In the genomic region with DNA sequence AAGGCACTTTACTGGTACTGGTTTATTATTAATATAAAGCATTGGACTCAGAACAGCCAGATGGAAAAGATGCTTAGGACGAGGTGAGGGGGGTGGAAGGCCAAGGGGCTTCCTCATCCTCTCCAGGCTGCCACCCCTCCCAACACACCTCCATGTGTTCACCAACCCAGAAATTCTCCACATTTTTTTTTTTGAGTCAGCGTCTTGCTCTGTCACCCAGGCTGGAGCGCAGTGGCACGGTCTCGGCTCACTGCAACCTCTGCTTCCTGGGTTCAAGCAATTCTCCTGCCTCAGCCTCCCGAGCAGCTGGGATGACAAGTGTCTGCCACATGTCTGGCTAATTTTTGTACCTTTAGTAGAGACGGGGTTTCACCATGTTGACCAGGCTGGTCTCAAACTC, we compare ENCODE assay signal across 1 cellular context.
TF ChIP-seq lines count a peak whose summit lies in the region.

No MANE protein-coding gene starts in this region.

TF ChIP-seq in GM12878, 131 proteins besides CTCF, POLR2A, EP300 and RAD21:
- 0 out of 2 replicates have a peak, but pooled peaks have one; percentile 13 for TF ChIP-seq SMARCA5 (IDR thresholded peaks at IDR 0.05)
- TF ChIP-seq, protein P1, sequence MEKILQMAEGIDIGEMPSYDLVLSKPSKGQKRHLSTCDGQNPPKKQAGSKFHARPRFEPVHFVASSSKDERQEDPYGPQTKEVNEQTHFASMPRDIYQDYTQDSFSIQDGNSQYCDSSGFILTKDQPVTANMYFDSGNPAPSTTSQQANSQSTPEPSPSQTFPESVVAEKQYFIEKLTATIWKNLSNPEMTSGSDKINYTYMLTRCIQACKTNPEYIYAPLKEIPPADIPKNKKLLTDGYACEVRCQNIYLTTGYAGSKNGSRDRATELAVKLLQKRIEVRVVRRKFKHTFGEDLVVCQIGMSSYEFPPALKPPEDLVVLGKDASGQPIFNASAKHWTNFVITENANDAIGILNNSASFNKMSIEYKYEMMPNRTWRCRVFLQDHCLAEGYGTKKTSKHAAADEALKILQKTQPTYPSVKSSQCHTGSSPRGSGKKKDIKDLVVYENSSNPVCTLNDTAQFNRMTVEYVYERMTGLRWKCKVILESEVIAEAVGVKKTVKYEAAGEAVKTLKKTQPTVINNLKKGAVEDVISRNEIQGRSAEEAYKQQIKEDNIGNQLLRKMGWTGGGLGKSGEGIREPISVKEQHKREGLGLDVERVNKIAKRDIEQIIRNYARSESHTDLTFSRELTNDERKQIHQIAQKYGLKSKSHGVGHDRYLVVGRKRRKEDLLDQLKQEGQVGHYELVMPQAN (conservative IDR thresholded peaks at IDR 0.05) = peak; percentile 34; the same call in 1 of the 2 replicates
- 0 out of 2 replicates have a peak, but pooled peaks have one; percentile 9 for TF ChIP-seq NBN (IDR thresholded peaks at IDR 0.05)
- TF ChIP-seq CHD4 (IDR thresholded peaks at IDR 0.05) = 0 out of 2 replicates have a peak, but pooled peaks have one; percentile 45
- TF ChIP-seq HDGF (IDR thresholded peaks at IDR 0.05) = 0 out of 2 replicates have a peak, but pooled peaks have one; percentile 70
- TF ChIP-seq EED (IDR thresholded peaks at IDR 0.05; ENCODE audit: low read depth) = peak; percentile 19; the same call in 1 of the 2 replicates
